In genomic region chr2:240055177-240055917, GRCh38 we compare ENCODE assay signal across 17 cellular contexts. TPM values are rescaled to one million over a fixed set of nuclear protein-coding genes. Genes with fewer than 3 reads are reported as not detected.
DNase-seq lines count a peak whose midpoint lies in the region; ATAC-seq, FAIRE-seq and TF ChIP-seq lines count a peak whose summit lies in the region.
"Had no signal": no experiment of that assay in that cellular context is flagged by ENCODE, and none has a peak within 500 bp of the region (broad histone marks: within the 10 kb centered on the region; RNA-seq: fewer than 3 reads in every experiment).

No MANE protein-coding gene starts in this region.

- CTCF ChIA-PET in HepG2 (lab: Yijun Ruan, JAX; ENCODE audit: low intra/inter-chr PET ratio, low total read pairs) = no interaction called here
- CTCF ChIA-PET in K562 (lab: Yijun Ruan, JAX; ENCODE audit: low intra/inter-chr PET ratio) = no interaction called here

- H3K36me3 ChIP-seq in HepG2 (replicated peaks in 1 of 2; ENCODE audit: control insufficient read depth in 1 of 2, insufficient read depth in 2 of 2, low read length in 2 of 2) (no peaks in the 10 kb centered on the region), right lobe of liver (no peaks in the 10 kb centered on the region), Karpas-422 (ENCODE audit: insufficient read depth, low read length) (no peaks in the 10 kb centered on the region), K562 (ENCODE audit: control insufficient read depth, insufficient read depth, low read length) (no peaks in the 10 kb centered on the region), BE2C (no peaks in the 10 kb centered on the region)

- 0 out of 2 replicates have a peak overlapping the region, but pooled peaks have one; percentile 5 for H3K4me2 ChIP-seq in HepG2 (ENCODE audit: low read depth, low read length)
- no peak overlapping the region for H3K4me2 ChIP-seq in Karpas-422 (ENCODE audit: low read depth, low read length, poor library complexity, severe bottlenecking)
- H3K4me2 ChIP-seq in K562 (ENCODE audit: insufficient read depth, low read length) = no peak overlapping the region

- no peak for TF ChIP-seq RAD21 in HepG2 (CRISPR knock-in tag; IDR thresholded peaks at IDR 0.05)
- TF ChIP-seq RAD21 in K562 (CRISPR knock-in tag; conservative IDR thresholded peaks at IDR 0.05 in 1 of 2, IDR thresholded peaks at IDR 0.05 in 1 of 2) = no peak

- H3K9me2 ChIP-seq in Karpas-422 (replicated peaks; ENCODE audit: insufficient read depth, low read length) = no peaks in the 10 kb centered on the region

- ATAC-seq in HepG2 (no peak), right lobe of liver (no peak), K562 (no peak), sciatic nerve (no peak)

- DNase-seq in HepG2 (ENCODE audit: low spot score) = no peak
- DNase-seq in right lobe of liver = no peak
- DNase-seq in Karpas-422 = no peak
- DNase-seq in K562 (ENCODE audit: extremely low read depth in 1 of 4, low spot score in 3 of 4) = no peak
- DNase-seq in substantia nigra (lab: John Stamatoyannopoulos, UW) = no peak
- no peak for DNase-seq in BE2C
- DNase-seq in sciatic nerve (ENCODE audit: low spot score) = no peak
- no peak for DNase-seq in NCI-H446 (lab: John Stamatoyannopoulos, UW)
- DNase-seq: AML-193; C1 segment of cervical spinal cord; CD4-positive, alpha-beta T cell; DMS79 had no signal

- H3K4me3 ChIP-seq in HepG2 (replicated peaks in 1 of 3; ENCODE audit: insufficient read depth in 1 of 3, low read depth in 2 of 3, low read length in 3 of 3) = no peak overlapping the region
- H3K4me3 ChIP-seq in right lobe of liver = no peak overlapping the region
- no peak overlapping the region for H3K4me3 ChIP-seq in Karpas-422 (ENCODE audit: low read length)
- H3K4me3 ChIP-seq in K562 = no peak overlapping the region
- H3K4me3 ChIP-seq in BE2C (ENCODE audit: low read depth, low read length) = no peak overlapping the region

- no peaks in the 10 kb centered on the region for H3K9me1 ChIP-seq in K562 (ENCODE audit: control insufficient read depth, insufficient read depth, low read length)

- H3K9me3 ChIP-seq in HepG2 (ENCODE audit: low read length) (no peaks in the 10 kb centered on the region), right lobe of liver (no peaks in the 10 kb centered on the region), Karpas-422 (ENCODE audit: low read length) (no peaks in the 10 kb centered on the region), K562 (replicated peaks; ENCODE audit: control insufficient read depth, insufficient read depth, low read depth, low read length) (no peaks in the 10 kb centered on the region), BE2C (no peaks in the 10 kb centered on the region)

- no peaks in the 10 kb centered on the region; the same call in 1 of the 2 replicates for H4K20me1 ChIP-seq in HepG2 (ENCODE audit: insufficient read depth, low read length)
- H4K20me1 ChIP-seq in Karpas-422 (ENCODE audit: insufficient read depth, low read depth, low read length) = no peaks in the 10 kb centered on the region
- H4K20me1 ChIP-seq in K562 (replicated peaks; ENCODE audit: control insufficient read depth, insufficient read depth, low read length) = no peaks in the 10 kb centered on the region

- in situ Hi-C loops in HepG2 (cut with HindIII; ENCODE audit: extremely low pct_ligation_motif_present, low pct_unique_long_range_greater_than_20kb) = no loop called here
- in situ Hi-C loops in K562 (cut with MboI) = loop anchor here (5.0 kb wide), 1 partner anchor 87 kb away; the partner anchor contains the start of gene OTOS

- H3K79me2 ChIP-seq in HepG2 (ENCODE audit: insufficient read depth, low read length) (no peaks in the 10 kb centered on the region), Karpas-422 (ENCODE audit: low read length) (no peaks in the 10 kb centered on the region), K562 (ENCODE audit: control insufficient read depth, insufficient read depth, low read length) (no peaks in the 10 kb centered on the region)

- under 1% methylated on average over 13 of the region's 13 CpGs for WGBS in HepG2 (ENCODE audit: low lambda C conversion rate)
- WGBS in right lobe of liver (ENCODE audit: insufficient coverage, low coverage, low lambda C conversion rate, missing lambda C conversion rate) = 21% methylated on average over 12 of the region's 13 CpGs
- WGBS in K562 (ENCODE audit: insufficient coverage, low coverage, missing lambda C conversion rate) = 0% methylated on average over 8 of the region's 13 CpGs

- intact Hi-C loops in HepG2 (cut with micrococcal nuclease; ENCODE audit: unreplicated experiment) (no loop called here), right lobe of liver (cut with DNase I) (loop anchor here in 1 of 2 donors (5.0 kb wide), 1 partner anchor 87 kb away; the partner anchor contains the start of gene OTOS), K562 (cut with micrococcal nuclease) (no loop called here), sciatic nerve (cut with DNase I) (no loop called here)

- H3K4me1 ChIP-seq in HepG2 (ENCODE audit: insufficient read depth, low read length) (peaks cover 11% of the 10 kb centered on the region; the same call in 1 of the 2 replicates), right lobe of liver (no peaks in the 10 kb centered on the region), Karpas-422 (ENCODE audit: low read length) (peaks cover 11% of the 10 kb centered on the region), K562 (replicated peaks in 1 of 2; ENCODE audit: control insufficient read depth in 2 of 2, insufficient read depth in 2 of 2, low read length in 2 of 2) (no peaks in the 10 kb centered on the region), BE2C (no peaks in the 10 kb centered on the region)

- no TSS peak for BruUV-seq in HepG2 (replicated peaks; lab: Mats Ljungman, UMichigan)
- no TSS peak for BruUV-seq in K562 (replicated peaks; lab: Mats Ljungman, UMichigan)

- TF ChIP-seq POLR2A in HepG2 (IDR thresholded peaks at IDR 0.05; ENCODE audit: insufficient read depth in 1 of 2, low read depth in 2 of 2, low read length in 2 of 2) = no peak
- TF ChIP-seq POLR2A in right lobe of liver (IDR thresholded peaks at IDR 0.05) = no peak
- TF ChIP-seq POLR2A in K562 (conservative IDR thresholded peaks at IDR 0.05) = no peak

- TF ChIP-seq CTCF in HepG2 (CRISPR knock-in tag; IDR thresholded peaks at IDR 0.05) = no peak
- no peak for TF ChIP-seq CTCF in right lobe of liver (IDR thresholded peaks at IDR 0.05)
- no peak for TF ChIP-seq CTCF in K562 (IDR thresholded peaks at IDR 0.05 in 2 of 3, conservative IDR thresholded peaks at IDR 0.05 in 1 of 3; ENCODE audit: insufficient read depth in 2 of 3, low read depth in 1 of 3, low read length in 3 of 3)
- TF ChIP-seq CTCF in BE2C (IDR thresholded peaks at IDR 0.05; ENCODE audit: low read depth, low read length) = no peak

- H3K27ac ChIP-seq in HepG2 (ENCODE audit: extremely low read length, insufficient read depth, low read length) (no peak overlapping the region), right lobe of liver (no peak overlapping the region), Karpas-422 (ENCODE audit: low read length) (no peak overlapping the region), K562 (ENCODE audit: extremely low read depth, low read depth, low read length) (no peak overlapping the region), substantia nigra (ENCODE audit: low read depth, low read length, poor library complexity, severe bottlenecking) (peak overlapping the region; percentile 26)
- H3K27ac ChIP-seq: 22Rv1 had no signal

- peaks cover 3 to 69% of the 10 kb centered on the region in 2 experiments; a peak in 4 of 5 replicates for H3K27me3 ChIP-seq in HepG2 (ENCODE audit: control insufficient read depth in 1 of 2, insufficient read depth in 2 of 2, low read length in 2 of 2)
- no peaks in the 10 kb centered on the region for H3K27me3 ChIP-seq in right lobe of liver
- no peaks in the 10 kb centered on the region; the same call in 1 of the 2 replicates for H3K27me3 ChIP-seq in Karpas-422 (ENCODE audit: low read length)
- H3K27me3 ChIP-seq in K562 (ENCODE audit: control insufficient read depth in 2 of 2, insufficient read depth in 2 of 2, low read length in 2 of 2) = peaks cover 8 to 57% of the 10 kb centered on the region in 2 experiments; a peak in 4 of 5 replicates
- peaks cover 79% of the 10 kb centered on the region for H3K27me3 ChIP-seq in BE2C

- H2AFZ ChIP-seq in HepG2 (ENCODE audit: low read length) (no peak overlapping the region), Karpas-422 (ENCODE audit: low read length) (no peak overlapping the region), K562 (ENCODE audit: low read depth, low read length) (no peak overlapping the region)

- no peak for FAIRE-seq in HepG2 (lab: Jason Lieb, UNC)
- no peak for FAIRE-seq in K562 (lab: Jason Lieb, UNC)
- FAIRE-seq: G401.6, GM12892 had no signal

- H3K9ac ChIP-seq in HepG2 (ENCODE audit: insufficient read depth, low read depth, low read length) (no peak overlapping the region), Karpas-422 (ENCODE audit: low read length) (peak overlapping the region; percentile 2; the same call in 1 of the 2 replicates), K562 (ENCODE audit: insufficient read depth in 1 of 2, low read depth in 2 of 2, low read length in 2 of 2) (no peak overlapping the region)

- TF ChIP-seq EP300 in HepG2 (IDR thresholded peaks at IDR 0.05; ENCODE audit: low read depth in 2 of 2, low read length in 2 of 2) = no peak
- no peak for TF ChIP-seq EP300 in HepG2 (CRISPR knock-in tag; IDR thresholded peaks at IDR 0.05; ENCODE audit: borderline replicate concordance)
- no peak for TF ChIP-seq EP300 in K562 (IDR thresholded peaks at IDR 0.05; ENCODE audit: low read length)

- POLR2A ChIA-PET in HepG2 (lab: Yijun Ruan, JAX) (no interaction called here), K562 (lab: Yijun Ruan, JAX) (no interaction called here)

RNA-seq across cellular contexts. Expression of gene OR6B3, which starts 2.0 kb away (rescaled TPM):
- total RNA-seq in HepG2 (2016; rRNA removed; fragmentation: Illumina TruSeq; extraction: Trizol) (not detected in 2 replicates), right lobe of liver (not detected), K562 (2014; rRNA removed) (not detected in 2 replicates), K562 (2014; rRNA removed; fragmentation: Illumina TruSeq; extraction: Trizol) (not detected in 2 replicates), K562 (2015; rRNA removed; fragmentation: Illumina TruSeq; extraction: Trizol) (not detected in 2 replicates), K562 (2021) (not detected in 2 replicates), sciatic nerve (8.3 TPM)
- not detected in 2 replicates for total RNA-seq in HepG2 (2016; cell fraction: cytosol; rRNA removed; fragmentation: Illumina TruSeq; extraction: Trizol; ENCODE audit: low read depth)
- not detected in 2 replicates for total RNA-seq in HepG2 (2016; cell fraction: insoluble cytoplasmic fraction; rRNA removed; fragmentation: Illumina TruSeq; extraction: Trizol)
- total RNA-seq in HepG2 (2016; cell fraction: membrane; rRNA removed; fragmentation: Illumina TruSeq; extraction: Trizol) = not detected in 2 replicates
- total RNA-seq in HepG2 (2016; cell fraction: nucleus; rRNA removed; fragmentation: Illumina TruSeq; extraction: Trizol) = not detected in 2 replicates
- polyA plus RNA-seq in HepG2 (2011; rRNA removed) (not detected in 2 replicates), K562 (2011; rRNA removed) (not detected in 2 replicates), K562 (2014; fragmentation: Illumina TruSeq; extraction: Trizol) (not detected in 2 replicates), K562 (2014; fragmentation: Nextera tagmentation; extraction: Ambion mirVana) (not detected), K562 (2014; rRNA removed) (not detected in 2 replicates)
- not detected in 2 replicates for polyA plus RNA-seq in HepG2 (2011; cell fraction: cytosol; rRNA removed)
- polyA plus RNA-seq in HepG2 (2011; cell fraction: nucleus; rRNA removed) = not detected in 2 replicates
- polyA plus RNA-seq in HepG2 (2012) = not detected in 2 replicates
- polyA plus RNA-seq in HepG2 (2016; cell fraction: cytosol; fragmentation: Illumina TruSeq; extraction: Trizol; ENCODE audit: low read depth) = not detected in 2 replicates
- polyA plus RNA-seq in HepG2 (2016; cell fraction: insoluble cytoplasmic fraction; fragmentation: Illumina TruSeq; extraction: Trizol; ENCODE audit: low read depth) = not detected in 2 replicates
- not detected in 2 replicates for polyA plus RNA-seq in HepG2 (2016; cell fraction: membrane; fragmentation: Illumina TruSeq; extraction: Trizol; ENCODE audit: low read depth)
- polyA plus RNA-seq in HepG2 (2016; cell fraction: nucleus; fragmentation: Illumina TruSeq; extraction: Trizol; ENCODE audit: insufficient read depth, low read depth) = not detected in 2 replicates
- not detected in 2 replicates for polyA minus RNA-seq in HepG2 (2011; rRNA and poly(A)+ RNA removed; ENCODE audit: low replicate concordance)
- polyA minus RNA-seq in HepG2 (2011; cell fraction: cytosol; rRNA and poly(A)+ RNA removed) = not detected in 2 replicates
- not detected in 2 replicates for polyA minus RNA-seq in HepG2 (2011; cell fraction: nucleus; rRNA and poly(A)+ RNA removed)
- not detected in 2 replicates for total RNA-seq in Karpas-422 (2014; rRNA removed; shearing (Covaris generic); ENCODE audit: low replicate concordance)
- not detected in 2 replicates for total RNA-seq in K562 (2011; cell fraction: chromatin; rRNA removed; ENCODE audit: low replicate concordance)
- total RNA-seq in K562 (2011; cell fraction: nucleolus; rRNA removed) = not detected in 2 replicates
- not detected in 2 replicates for total RNA-seq in K562 (2011; cell fraction: nucleoplasm; rRNA removed)
- polyA plus RNA-seq in K562 (2011; cell fraction: cytosol; rRNA removed) = not detected in 2 replicates
- polyA plus RNA-seq in K562 (2011; cell fraction: nucleus; rRNA removed) = not detected in 2 replicates
- polyA plus RNA-seq in K562 (2012) = not detected in 2 replicates
- polyA minus RNA-seq in K562 (2011; rRNA and poly(A)+ RNA removed) = not detected in 2 replicates
- not detected in 2 replicates for polyA minus RNA-seq in K562 (2011; cell fraction: cytosol; rRNA and poly(A)+ RNA removed)
- polyA minus RNA-seq in K562 (2011; cell fraction: nucleus; rRNA and poly(A)+ RNA removed) = not detected in 2 replicates
- polyA plus RNA-seq in BE2C (2012; ENCODE audit: insufficient read depth, insufficient read length, low read depth) = not detected
- total RNA-seq: CD4-positive, alpha-beta T cell; H4; HT1080 had no signal

RNA-seq across cellular contexts. Expression of gene OR6B2, which starts 25.1 kb away (rescaled TPM):
- total RNA-seq in HepG2 (2016; rRNA removed; fragmentation: Illumina TruSeq; extraction: Trizol) = not detected in 2 replicates
- not detected in 2 replicates for total RNA-seq in HepG2 (2016; cell fraction: cytosol; rRNA removed; fragmentation: Illumina TruSeq; extraction: Trizol; ENCODE audit: low read depth)
- not detected in 2 replicates for total RNA-seq in HepG2 (2016; cell fraction: insoluble cytoplasmic fraction; rRNA removed; fragmentation: Illumina TruSeq; extraction: Trizol)
- not detected in 2 replicates for total RNA-seq in HepG2 (2016; cell fraction: membrane; rRNA removed; fragmentation: Illumina TruSeq; extraction: Trizol)
- total RNA-seq in HepG2 (2016; cell fraction: nucleus; rRNA removed; fragmentation: Illumina TruSeq; extraction: Trizol) = not detected in 2 replicates
- polyA plus RNA-seq in HepG2 (2011; rRNA removed) = not detected in 2 replicates
- not detected in 2 replicates for polyA plus RNA-seq in HepG2 (2011; cell fraction: cytosol; rRNA removed)
- not detected in 2 replicates for polyA plus RNA-seq in HepG2 (2011; cell fraction: nucleus; rRNA removed)
- not detected in 2 replicates for polyA plus RNA-seq in HepG2 (2012)
- not detected in 2 replicates for polyA plus RNA-seq in HepG2 (2016; cell fraction: cytosol; fragmentation: Illumina TruSeq; extraction: Trizol; ENCODE audit: low read depth)
- polyA plus RNA-seq in HepG2 (2016; cell fraction: insoluble cytoplasmic fraction; fragmentation: Illumina TruSeq; extraction: Trizol; ENCODE audit: low read depth) = not detected in 2 replicates
- polyA plus RNA-seq in HepG2 (2016; cell fraction: membrane; fragmentation: Illumina TruSeq; extraction: Trizol; ENCODE audit: low read depth) = not detected in 2 replicates
- polyA plus RNA-seq in HepG2 (2016; cell fraction: nucleus; fragmentation: Illumina TruSeq; extraction: Trizol; ENCODE audit: insufficient read depth, low read depth) = not detected in 2 replicates
- not detected in 2 replicates for polyA minus RNA-seq in HepG2 (2011; rRNA and poly(A)+ RNA removed; ENCODE audit: low replicate concordance)
- polyA minus RNA-seq in HepG2 (2011; cell fraction: cytosol; rRNA and poly(A)+ RNA removed) = not detected in 2 replicates
- not detected in 2 replicates for polyA minus RNA-seq in HepG2 (2011; cell fraction: nucleus; rRNA and poly(A)+ RNA removed)
- not detected for total RNA-seq in right lobe of liver
- not detected in 2 replicates for total RNA-seq in Karpas-422 (2014; rRNA removed; shearing (Covaris generic); ENCODE audit: low replicate concordance)
- not detected in 2 replicates for total RNA-seq in K562 (2011; cell fraction: chromatin; rRNA removed; ENCODE audit: low replicate concordance)
- not detected in 2 replicates for total RNA-seq in K562 (2011; cell fraction: nucleolus; rRNA removed)
- total RNA-seq in K562 (2011; cell fraction: nucleoplasm; rRNA removed) = not detected in 2 replicates
- total RNA-seq in K562 (2014; rRNA removed) = not detected in 2 replicates
- not detected in 2 replicates for total RNA-seq in K562 (2014; rRNA removed; fragmentation: Illumina TruSeq; extraction: Trizol)
- not detected in 2 replicates for total RNA-seq in K562 (2015; rRNA removed; fragmentation: Illumina TruSeq; extraction: Trizol)
- total RNA-seq in K562 (2021) = not detected in 2 replicates
- polyA plus RNA-seq in K562 (2011; rRNA removed) = not detected in 2 replicates
- not detected in 2 replicates for polyA plus RNA-seq in K562 (2011; cell fraction: cytosol; rRNA removed)
- not detected in 2 replicates for polyA plus RNA-seq in K562 (2011; cell fraction: nucleus; rRNA removed)
- polyA plus RNA-seq in K562 (2012) = not detected in 2 replicates
- not detected in 2 replicates for polyA plus RNA-seq in K562 (2014; fragmentation: Illumina TruSeq; extraction: Trizol)
- polyA plus RNA-seq in K562 (2014; fragmentation: Nextera tagmentation; extraction: Ambion mirVana) = not detected
- polyA plus RNA-seq in K562 (2014; rRNA removed) = not detected in 2 replicates
- not detected in 2 replicates for polyA minus RNA-seq in K562 (2011; rRNA and poly(A)+ RNA removed)
- polyA minus RNA-seq in K562 (2011; cell fraction: cytosol; rRNA and poly(A)+ RNA removed) = not detected in 2 replicates
- not detected in 2 replicates for polyA minus RNA-seq in K562 (2011; cell fraction: nucleus; rRNA and poly(A)+ RNA removed)
- 0.29 TPM for polyA plus RNA-seq in BE2C (2012; ENCODE audit: insufficient read depth, insufficient read length, low read depth)
- total RNA-seq in sciatic nerve = 5.1 TPM
- total RNA-seq: CD4-positive, alpha-beta T cell; H4; HT1080 had no signal

RNA-seq across cellular contexts. Expression of gene NDUFA10, which starts 30.2 kb away (rescaled TPM):
- total RNA-seq in HepG2 (2016; rRNA removed; fragmentation: Illumina TruSeq; extraction: Trizol) = 225 and 270 TPM in 2 replicates
- total RNA-seq in HepG2 (2016; cell fraction: cytosol; rRNA removed; fragmentation: Illumina TruSeq; extraction: Trizol; ENCODE audit: low read depth) = 68.9 and 69.8 TPM in 2 replicates
- total RNA-seq in HepG2 (2016; cell fraction: insoluble cytoplasmic fraction; rRNA removed; fragmentation: Illumina TruSeq; extraction: Trizol) = 224 and 283 TPM in 2 replicates
- total RNA-seq in HepG2 (2016; cell fraction: membrane; rRNA removed; fragmentation: Illumina TruSeq; extraction: Trizol) = 92.8 and 99.0 TPM in 2 replicates
- 97.3 and 118 TPM in 2 replicates for total RNA-seq in HepG2 (2016; cell fraction: nucleus; rRNA removed; fragmentation: Illumina TruSeq; extraction: Trizol)
- polyA plus RNA-seq in HepG2 (2011; rRNA removed) = 152 and 157 TPM in 2 replicates
- 172 and 195 TPM in 2 replicates for polyA plus RNA-seq in HepG2 (2011; cell fraction: cytosol; rRNA removed)
- polyA plus RNA-seq in HepG2 (2011; cell fraction: nucleus; rRNA removed) = 154 and 158 TPM in 2 replicates
- polyA plus RNA-seq in HepG2 (2012) = 141 and 153 TPM in 2 replicates
- 36.2 and 39.6 TPM in 2 replicates for polyA plus RNA-seq in HepG2 (2016; cell fraction: cytosol; fragmentation: Illumina TruSeq; extraction: Trizol; ENCODE audit: low read depth)
- 218 and 228 TPM in 2 replicates for polyA plus RNA-seq in HepG2 (2016; cell fraction: insoluble cytoplasmic fraction; fragmentation: Illumina TruSeq; extraction: Trizol; ENCODE audit: low read depth)
- 55.6 and 65.3 TPM in 2 replicates for polyA plus RNA-seq in HepG2 (2016; cell fraction: membrane; fragmentation: Illumina TruSeq; extraction: Trizol; ENCODE audit: low read depth)
- 112 and 119 TPM in 2 replicates for polyA plus RNA-seq in HepG2 (2016; cell fraction: nucleus; fragmentation: Illumina TruSeq; extraction: Trizol; ENCODE audit: insufficient read depth, low read depth)
- 102 and 172 TPM in 2 replicates for polyA minus RNA-seq in HepG2 (2011; rRNA and poly(A)+ RNA removed; ENCODE audit: low replicate concordance)
- polyA minus RNA-seq in HepG2 (2011; cell fraction: cytosol; rRNA and poly(A)+ RNA removed) = 48.1 and 58.0 TPM in 2 replicates
- 124 and 130 TPM in 2 replicates for polyA minus RNA-seq in HepG2 (2011; cell fraction: nucleus; rRNA and poly(A)+ RNA removed)
- total RNA-seq in right lobe of liver = 100 to 1,000 TPM in 5 of 6 experiments, 10 to 100 TPM in 1; 84.1 to 162 (median 116) TPM
- 93.1 and 104 TPM in 2 replicates for total RNA-seq in Karpas-422 (2014; rRNA removed; shearing (Covaris generic); ENCODE audit: low replicate concordance)
- total RNA-seq in K562 (2011; cell fraction: chromatin; rRNA removed; ENCODE audit: low replicate concordance) = 126 and 190 TPM in 2 replicates
- total RNA-seq in K562 (2011; cell fraction: nucleolus; rRNA removed) = 80.0 and 88.7 TPM in 2 replicates
- 131 and 189 TPM in 2 replicates for total RNA-seq in K562 (2011; cell fraction: nucleoplasm; rRNA removed)
- total RNA-seq in K562 (2014; rRNA removed) = 112 and 146 TPM in 2 replicates
- total RNA-seq in K562 (2014; rRNA removed; fragmentation: Illumina TruSeq; extraction: Trizol) = 95.8 and 98.4 TPM in 2 replicates
- 75.4 and 86.4 TPM in 2 replicates for total RNA-seq in K562 (2015; rRNA removed; fragmentation: Illumina TruSeq; extraction: Trizol)
- 114 and 115 TPM in 2 replicates for total RNA-seq in K562 (2021)
- 109 and 111 TPM in 2 replicates for polyA plus RNA-seq in K562 (2011; rRNA removed)
- polyA plus RNA-seq in K562 (2011; cell fraction: cytosol; rRNA removed) = 103 and 123 TPM in 2 replicates
- 136 and 155 TPM in 2 replicates for polyA plus RNA-seq in K562 (2011; cell fraction: nucleus; rRNA removed)
- polyA plus RNA-seq in K562 (2012) = 66.8 and 88.7 TPM in 2 replicates
- polyA plus RNA-seq in K562 (2014; fragmentation: Illumina TruSeq; extraction: Trizol) = 99.8 and 101 TPM in 2 replicates
- 10 to 100 TPM; 34.9 to 82.0 TPM for polyA plus RNA-seq in K562 (2014; fragmentation: Nextera tagmentation; extraction: Ambion mirVana)
- polyA plus RNA-seq in K562 (2014; rRNA removed) = 127 and 136 TPM in 2 replicates
- 97.0 and 110 TPM in 2 replicates for polyA minus RNA-seq in K562 (2011; rRNA and poly(A)+ RNA removed)
- polyA minus RNA-seq in K562 (2011; cell fraction: cytosol; rRNA and poly(A)+ RNA removed) = 34.7 and 43.2 TPM in 2 replicates
- 56.4 and 77.4 TPM in 2 replicates for polyA minus RNA-seq in K562 (2011; cell fraction: nucleus; rRNA and poly(A)+ RNA removed)
- 80.3 TPM for polyA plus RNA-seq in BE2C (2012; ENCODE audit: insufficient read depth, insufficient read length, low read depth)
- 124 TPM for total RNA-seq in sciatic nerve
